8 cellular contexts compared by ENCODE assay signal in the genomic region with DNA sequence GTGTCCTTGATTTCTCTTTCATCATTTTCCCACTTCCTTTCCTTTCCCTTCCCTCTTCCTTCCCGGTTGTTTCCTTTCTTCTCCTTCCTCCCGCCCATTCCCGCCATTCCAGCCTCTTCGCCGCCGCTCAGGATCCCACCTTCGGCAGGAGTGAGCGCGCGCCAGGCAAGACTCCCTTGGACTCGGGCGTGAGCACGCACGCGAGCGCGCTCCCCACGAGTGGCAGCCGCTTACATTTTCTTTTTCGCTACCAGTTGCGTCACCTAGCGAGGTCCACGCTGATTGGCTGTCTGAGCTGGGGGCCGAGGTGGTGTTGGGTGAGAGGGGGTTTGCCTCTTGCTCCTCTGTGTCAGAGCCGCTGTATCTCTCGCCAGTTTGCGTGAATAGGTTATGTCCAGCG. TPM values are rescaled to one million over a fixed set of nuclear protein-coding genes. Genes with fewer than 3 reads are reported as not detected.
DNase-seq lines count a peak whose midpoint lies in the region; ATAC-seq, FAIRE-seq and TF ChIP-seq lines count a peak whose summit lies in the region.

No MANE protein-coding gene starts in this region.

- TF ChIP-seq POLR2A in GM12892 (IDR thresholded peaks at IDR 0.05; ENCODE audit: low read depth, low read length), result no peak

- H3K9me3 ChIP-seq in HUES48 (ENCODE audit: control insufficient read depth, insufficient read depth, low read length), result no peaks in the 10 kb centered on the region

- H3K4me3 ChIP-seq in ACC112 (ENCODE audit: low read depth, low read length) (peak overlapping the region; percentile 78), HUES48 (ENCODE audit: low read depth, low read length) (peak overlapping the region; percentile 61)

- no peaks in the 10 kb centered on the region for H3K79me2 ChIP-seq in ACC112 (ENCODE audit: control insufficient read depth, insufficient read depth, low read length, unreplicated experiment)

- peak overlapping the region; percentile 68 for H2AFZ ChIP-seq in ACC112 (ENCODE audit: low read length, unreplicated experiment)

- H3K4me3 Mint-ChIP-seq in stimulated activated naive CD8-positive, alpha-beta T cell treated with anti-CD3 and anti-CD28 coated beads, Interleukin-15, amount 100 ng/mL, for 72 hours, result peak overlapping the region; percentile 86 to 96

- peak; percentile 96 for ATAC-seq in stimulated activated naive CD8-positive, alpha-beta T cell treated with anti-CD3 and anti-CD28 coated beads, Interleukin-15, amount 100 ng/mL, for 72 hours
- no peak for ATAC-seq in HG03571 (IDR thresholded peaks at IDR 0.05; ENCODE audit: unreplicated experiment)

- peak overlapping the region; percentile 96 to 98 for H3K27ac Mint-ChIP-seq in stimulated activated naive CD8-positive, alpha-beta T cell treated with anti-CD3 and anti-CD28 coated beads, Interleukin-15, amount 100 ng/mL, for 72 hours

- peaks cover 0 to 5% of the 10 kb centered on the region in 2 donors for H3K9me3 Mint-ChIP-seq in stimulated activated naive CD8-positive, alpha-beta T cell treated with anti-CD3 and anti-CD28 coated beads, Interleukin-15, amount 100 ng/mL, for 72 hours

- H3K27ac ChIP-seq in ACC112 (ENCODE audit: low read depth, low read length) (no peak overlapping the region), HUES48 (ENCODE audit: low read depth, low read length) (no peak overlapping the region)

- peaks cover 5% of the 10 kb centered on the region for H3K4me1 Mint-ChIP-seq in stimulated activated naive CD8-positive, alpha-beta T cell treated with anti-CD3 and anti-CD28 coated beads, Interleukin-15, amount 100 ng/mL, for 72 hours

- peak overlapping the region; percentile 59; the same call in 1 of the 2 replicates for H3K9ac ChIP-seq in HUES48 (ENCODE audit: low read depth, low read length)

- no peaks in the 10 kb centered on the region for H3K4me1 ChIP-seq in ACC112 (ENCODE audit: control insufficient read depth, insufficient read depth, low read length, unreplicated experiment)
- H3K4me1 ChIP-seq in HUES48 (ENCODE audit: control insufficient read depth, insufficient read depth, low read length), result no peaks in the 10 kb centered on the region

- peaks cover under 1% of the 10 kb centered on the region; the same call in 1 of the 2 replicates for H3K27me3 ChIP-seq in ACC112 (ENCODE audit: insufficient read depth, low read length)
- H3K27me3 ChIP-seq in HUES48 (ENCODE audit: control insufficient read depth, insufficient read depth, low read length), result no peaks in the 10 kb centered on the region

- peak in 44 of 58 donors; percentile 1 to 89 (median 32) for DNase-seq in anterior cingulate cortex (lab: John Stamatoyannopoulos, UW)
- peak; percentile 52 for DNase-seq in iPS-NIHi11 (ENCODE audit: low spot score)
- peak; percentile 21 to 70 for DNase-seq in stimulated activated naive CD8-positive, alpha-beta T cell treated with anti-CD3 and anti-CD28 coated beads, Interleukin-15, amount 100 ng/mL, for 72 hours
- DNase-seq in GM12892 (ENCODE audit: insufficient read length), result no peak
- DNase-seq in SIG-M5 (lab: John Stamatoyannopoulos, UW), result no peak

- H3K36me3 ChIP-seq in ACC112 (ENCODE audit: insufficient read depth, low read length) (no peaks in the 10 kb centered on the region), HUES48 (ENCODE audit: control insufficient read depth, insufficient read depth, low read length) (no peaks in the 10 kb centered on the region)

- H3K27me3 Mint-ChIP-seq in stimulated activated naive CD8-positive, alpha-beta T cell treated with anti-CD3 and anti-CD28 coated beads, Interleukin-15, amount 100 ng/mL, for 72 hours, result peaks cover 44% of the 10 kb centered on the region

- no peak for FAIRE-seq in GM12892 (lab: Jason Lieb, UNC)

RNA-seq across cellular contexts. Expression of a gene that starts 11.8 kb away (rescaled TPM):
- polyA plus RNA-seq in GM12892 (2012; ENCODE audit: missing spikeins), result not detected

RNA-seq across cellular contexts. Expression of a gene that starts 24.9 kb away (rescaled TPM):
- polyA plus RNA-seq in GM12892 (2012; ENCODE audit: missing spikeins), result not detected

RNA-seq across cellular contexts. Expression of a gene that starts 39.3 kb away (rescaled TPM):
- 32.7 TPM for polyA plus RNA-seq in GM12892 (2012; ENCODE audit: missing spikeins)

RNA-seq across cellular contexts. Expression of a gene that starts 51.1 kb away (rescaled TPM):
- polyA plus RNA-seq in GM12892 (2012; ENCODE audit: missing spikeins), result 11.9 TPM

Comparison
In these comparisons a context has a peak if more than half of its experiments do, and no peak if none do; other contexts are left out.
1. DNase-seq: peak in anterior cingulate cortex (44 of 58), iPS-NIHi11 (single experiment) and stimulated activated naive CD8-positive, alpha-beta T cell treated with anti-CD3 and anti-CD28 coated beads, Interleukin-15, amount 100 ng/mL, for 72 hours (2 of 2); none in GM12892 (single experiment) and SIG-M5 (single experiment).